In genomic region chr6:150453357-150453756, GRCh38 we compare ENCODE assay signal across 17 cellular contexts.
"Had no signal": no experiment of that assay in that cellular context is flagged by ENCODE, and none has a peak within 500 bp of the region (broad histone marks: within the 10 kb centered on the region; RNA-seq: fewer than 3 reads in every experiment).

No MANE protein-coding gene starts in this region.

- H3K9me3 ChIP-seq: breast epithelium, suprapubic skin, tibial nerve, vagina had no signal

- H3K27me3 ChIP-seq: breast epithelium, suprapubic skin, tibial nerve, vagina had no signal

- DNase-seq: activated B cell treated with CpG ODN at 0.5 μM for 24 hours; activated CD8-positive, alpha-beta memory T cell treated with anti-CD3 and anti-CD28 coated beads, Interleukin-2, amount 10 ng/mL, durations not matched to agents 7 days and 5 days; activated CD8-positive, alpha-beta T cell treated with anti-CD3 and anti-CD28 coated beads, Interleukin-2, amount 10 ng/mL, durations not matched to agents 7 days and 5 days; activated naive CD8-positive, alpha-beta T cell treated with anti-CD3 and anti-CD28 coated beads, Interleukin-2, amount 50 U/mL, for 24 hours; activated T-cell treated with anti-CD3 and anti-CD28 coated beads, Interleukin-2, amount 50 U/mL, for 48 hours; amygdala; endodermal cell; foreskin fibroblast; mesendoderm; stimulated activated naive CD4-positive, alpha-beta T cell; T-helper 2 cell had no signal

- ATAC-seq: activated CD8-positive, alpha-beta memory T cell treated with anti-CD3 and anti-CD28 coated beads, Interleukin-2, amount 10 ng/mL, durations not matched to agents 7 days and 5 days; activated CD8-positive, alpha-beta T cell treated with anti-CD3 and anti-CD28 coated beads, Interleukin-2, amount 10 ng/mL, durations not matched to agents 7 days and 5 days; activated naive CD8-positive, alpha-beta T cell treated with anti-CD3 and anti-CD28 coated beads, Interleukin-2, amount 50 U/mL, for 24 hours; natural killer cell treated with Interleukin-12 subunit alpha and Interleukin-12 subunit beta and Interleukin-15 and Interleukin-18, amount 100 ng/mL, for 72 hours had no signal

- H3K4me3 ChIP-seq: breast epithelium, lung, suprapubic skin, tibial nerve, vagina had no signal

- H3K27ac ChIP-seq: suprapubic skin, vagina had no signal

- H3K36me3 ChIP-seq: breast epithelium, suprapubic skin, tibial nerve, vagina had no signal

- H3K4me1 ChIP-seq: breast epithelium, suprapubic skin, vagina had no signal
